ENCODE assay signal across 12 cellular contexts in genomic region chr14:67268456-67269115, GRCh38. TPM values are rescaled to one million over a fixed set of nuclear protein-coding genes. Genes with fewer than 3 reads are reported as not detected.
A peak's percentile ranks its signal among the peaks of the same experiment; 100 is the strongest.
DNase-seq lines count a peak whose midpoint lies in the region; ATAC-seq, FAIRE-seq and TF ChIP-seq lines count a peak whose summit lies in the region.
"Had no signal": no experiment of that assay in that cellular context is flagged by ENCODE, and none has a peak within 500 bp of the region (broad histone marks: within the 10 kb centered on the region; RNA-seq: fewer than 3 reads in every experiment).

No MANE protein-coding gene starts in this region.

- FAIRE-seq in K562 (lab: Jason Lieb, UNC) (peak; percentile 6), H54 (lab: Jason Lieb, UNC) (no peak), D721Med (lab: Jason Lieb, UNC) (no peak)

- TF ChIP-seq POLR2A in K562 (conservative IDR thresholded peaks at IDR 0.05) (no peak), H54 (IDR thresholded peaks at IDR 0.05; ENCODE audit: low read depth, low read length) (no peak)

- no peaks in the 10 kb centered on the region for H3K9me1 ChIP-seq in K562 (ENCODE audit: control insufficient read depth, insufficient read depth, low read length)

- peak overlapping the region; percentile 16 for H3K18ac ChIP-seq in H9 (ENCODE audit: insufficient read length, low read depth, low read length)

- H3K4me2 ChIP-seq in H9 (ENCODE audit: insufficient read depth, insufficient read length, low read length) (peak overlapping the region; percentile 20), K562 (ENCODE audit: insufficient read depth, low read length) (peak overlapping the region; percentile 62)

- H3K27ac ChIP-seq in H9 (ENCODE audit: insufficient read length, low read depth, low read length) (peak overlapping the region; percentile 95), K562 (ENCODE audit: extremely low read depth, low read depth, low read length) (peak overlapping the region; percentile 21; the same call in 1 of the 3 replicates), rectal smooth muscle tissue (ENCODE audit: low read depth, low read length) (peak overlapping the region; percentile 51)

- POLR2A ChIA-PET in K562 (lab: Yijun Ruan, JAX), result interaction anchor here (1.2 kb wide), 1 partner anchor 8 kb away, joined by 5 read pairs; no protein-coding TSS in a partner anchor

- H2BK120ac ChIP-seq in H9 (ENCODE audit: low read depth, low read length, poor library complexity, severe bottlenecking), result no peak overlapping the region

- H3T11ph ChIP-seq in H9 (ENCODE audit: low read length), result peak overlapping the region; percentile 40

- no peak overlapping the region for H2BK15ac ChIP-seq in H9 (ENCODE audit: low read depth, low read length)

- no peaks in the 10 kb centered on the region for H3K79me1 ChIP-seq in H9 (ENCODE audit: insufficient read depth, low read depth, low read length, poor library complexity, severe bottlenecking)

- H3K4me3 Mint-ChIP-seq in H9, result peak overlapping the region; percentile 54 to 69
- H3K4me3 Mint-ChIP-seq in natural killer cell treated with Interleukin-12 subunit alpha and Interleukin-12 subunit beta and Interleukin-15 and Interleukin-18, amount 100 ng/mL, for 72 hours, result no peak overlapping the region
- H3K4me3 Mint-ChIP-seq: activated naive CD8-positive, alpha-beta T cell treated with anti-CD3 and anti-CD28 coated beads, Interleukin-2, amount 50 U/mL, for 24 hours; stimulated activated memory B cell treated with anti-CD40 and anti-IgM and Interleukin-4, amounts not matched to agents 10 μg/mL and 1 μg/mL and 100 μg/mL, for 72 hours had no signal

- H3K4ac ChIP-seq in H9 (ENCODE audit: low read depth, low read length), result no peak overlapping the region; the same call in 1 of the 2 replicates

- peak; percentile 76 for ATAC-seq in K562
- ATAC-seq in natural killer cell treated with Interleukin-12 subunit alpha and Interleukin-12 subunit beta and Interleukin-15 and Interleukin-18, amount 100 ng/mL, for 72 hours, result no peak
- ATAC-seq in HG03442 (IDR thresholded peaks at IDR 0.05; ENCODE audit: unreplicated experiment), result no peak
- ATAC-seq: activated naive CD8-positive, alpha-beta T cell treated with anti-CD3 and anti-CD28 coated beads, Interleukin-2, amount 50 U/mL, for 24 hours; sciatic nerve; stimulated activated memory B cell treated with anti-CD40 and anti-IgM and Interleukin-4, amounts not matched to agents 10 μg/mL and 1 μg/mL and 100 μg/mL, for 72 hours had no signal

- H3K23ac ChIP-seq in H9 (ENCODE audit: insufficient read length, low read depth, low read length), result no peak overlapping the region

- no peak for TF ChIP-seq CTCF in H9 (conservative IDR thresholded peaks at IDR 0.05)
- no peak for TF ChIP-seq CTCF in K562 (IDR thresholded peaks at IDR 0.05 in 2 of 3, conservative IDR thresholded peaks at IDR 0.05 in 1 of 3; ENCODE audit: insufficient read depth in 2 of 3, low read depth in 1 of 3, low read length in 3 of 3)
- TF ChIP-seq CTCF in D721Med (IDR thresholded peaks at IDR 0.05; ENCODE audit: insufficient read depth, missing control alignments), result no peak

- no peak overlapping the region for H2AK5ac ChIP-seq in H9 (ENCODE audit: insufficient read length, low read length)

- intact Hi-C loops in K562 (cut with micrococcal nuclease), result no loop called here

- H3K27ac Mint-ChIP-seq in H9, result peak overlapping the region; percentile 90 to 97 (median 94); a peak in 6 of 7 replicates
- H3K27ac Mint-ChIP-seq in natural killer cell treated with Interleukin-12 subunit alpha and Interleukin-12 subunit beta and Interleukin-15 and Interleukin-18, amount 100 ng/mL, for 72 hours, result no peak overlapping the region
- H3K27ac Mint-ChIP-seq: activated naive CD8-positive, alpha-beta T cell treated with anti-CD3 and anti-CD28 coated beads, Interleukin-2, amount 50 U/mL, for 24 hours; stimulated activated memory B cell treated with anti-CD40 and anti-IgM and Interleukin-4, amounts not matched to agents 10 μg/mL and 1 μg/mL and 100 μg/mL, for 72 hours had no signal

- H3K9ac ChIP-seq in H9 (ENCODE audit: extremely low read depth, insufficient read length, low read length) (no peak overlapping the region), K562 (ENCODE audit: insufficient read depth in 1 of 2, low read depth in 2 of 2, low read length in 2 of 2) (peak overlapping the region in 1 of 2 experiments; percentile 46; a peak in 2 of 4 replicates), rectal smooth muscle tissue (ENCODE audit: low read length) (no peak overlapping the region)

- H4K5ac ChIP-seq in H9 (ENCODE audit: insufficient read length, low read depth, low read length), result no peak overlapping the region

- no peaks in the 10 kb centered on the region for H3K36me3 ChIP-seq in K562 (ENCODE audit: control insufficient read depth, insufficient read depth, low read length)
- H3K36me3 ChIP-seq in rectal smooth muscle tissue (ENCODE audit: control insufficient read depth, insufficient read depth, low read length), result no peaks in the 10 kb centered on the region

- TF ChIP-seq RAD21 in K562 (CRISPR knock-in tag; conservative IDR thresholded peaks at IDR 0.05 in 1 of 2, IDR thresholded peaks at IDR 0.05 in 1 of 2), result no peak

- H3K4me1 ChIP-seq in H9 (ENCODE audit: insufficient read depth, low read length) (peaks cover 6% of the 10 kb centered on the region; the same call in 1 of the 2 replicates), K562 (replicated peaks in 1 of 2; ENCODE audit: control insufficient read depth in 2 of 2, insufficient read depth in 2 of 2, low read length in 2 of 2) (peaks cover 0 to 9% of the 10 kb centered on the region in 2 experiments; a peak in 2 of 5 replicates), rectal smooth muscle tissue (ENCODE audit: control insufficient read depth, insufficient read depth, low read length) (peaks cover 28% of the 10 kb centered on the region)

- H3K56ac ChIP-seq in H9 (ENCODE audit: insufficient read length, low read depth, low read length), result no peak overlapping the region

- peak overlapping the region; percentile 61; the same call in 1 of the 2 replicates for H3K14ac ChIP-seq in H9 (ENCODE audit: insufficient read depth, low read length)

- H2AFZ ChIP-seq in H9 (ENCODE audit: low read length) (no peak overlapping the region), K562 (ENCODE audit: low read depth, low read length) (peak overlapping the region; percentile 37)

- H3K4me3 ChIP-seq in K562, result peak overlapping the region; percentile 10; the same call in 1 of the 2 replicates
- peak overlapping the region; percentile 55 for H3K4me3 ChIP-seq in rectal smooth muscle tissue (ENCODE audit: low read length)

- H3K79me2 ChIP-seq in H9 (ENCODE audit: insufficient read depth, low read length) (no peaks in the 10 kb centered on the region), K562 (ENCODE audit: control insufficient read depth, insufficient read depth, low read length) (peaks cover 9% of the 10 kb centered on the region; the same call in 2 of the 3 replicates)

- H3K27me3 Mint-ChIP-seq in H9 (ENCODE audit: low read depth), result no peaks in the 10 kb centered on the region
- no peaks in the 10 kb centered on the region for H3K27me3 Mint-ChIP-seq in natural killer cell treated with Interleukin-12 subunit alpha and Interleukin-12 subunit beta and Interleukin-15 and Interleukin-18, amount 100 ng/mL, for 72 hours
- H3K27me3 Mint-ChIP-seq: activated naive CD8-positive, alpha-beta T cell treated with anti-CD3 and anti-CD28 coated beads, Interleukin-2, amount 50 U/mL, for 24 hours; stimulated activated memory B cell treated with anti-CD40 and anti-IgM and Interleukin-4, amounts not matched to agents 10 μg/mL and 1 μg/mL and 100 μg/mL, for 72 hours had no signal

- in situ Hi-C loops in K562 (cut with MboI), result no loop called here

- BruUV-seq in K562 (replicated peaks; lab: Mats Ljungman, UMichigan), result no TSS peak

- H3K4me1 Mint-ChIP-seq in H9, result peaks cover 34 to 35% of the 10 kb centered on the region in 2 experiments
- peaks cover 0 to 7% of the 10 kb centered on the region in 2 donors for H3K4me1 Mint-ChIP-seq in natural killer cell treated with Interleukin-12 subunit alpha and Interleukin-12 subunit beta and Interleukin-15 and Interleukin-18, amount 100 ng/mL, for 72 hours (ENCODE audit: low read depth in 2 of 2)

- DNase-seq in H9, result peak; percentile 93
- peak in 2 of 4 experiments; percentile 8 to 36 for DNase-seq in K562 (ENCODE audit: extremely low read depth in 1 of 4, low spot score in 3 of 4)
- DNase-seq in iPS DF 4.7 (ENCODE audit: extremely low read depth, low spot score), result peak; percentile 72
- DNase-seq in natural killer cell treated with Interleukin-12 subunit alpha and Interleukin-12 subunit beta and Interleukin-15 and Interleukin-18, amount 100 ng/mL, for 72 hours (ENCODE audit: low spot score), result no peak
- DNase-seq in H54 (ENCODE audit: insufficient read length, low spot score), result no peak
- no peak for DNase-seq in D721Med (ENCODE audit: insufficient read length, low spot score)
- DNase-seq: activated CD4-positive, CD25-positive, alpha-beta regulatory T cell treated with anti-CD3 and anti-CD28 coated beads, Interleukin-2, amount 50 U/mL, for 72 hours; activated naive CD8-positive, alpha-beta T cell treated with anti-CD3 and anti-CD28 coated beads, Interleukin-2, amount 50 U/mL, for 24 hours had no signal

- no peak overlapping the region for H2BK12ac ChIP-seq in H9 (ENCODE audit: insufficient read length, low read depth, low read length)

- peaks cover 6 to 15% (median 9%) of the 10 kb centered on the region in 3 experiments for H3K36me3 Mint-ChIP-seq in H9 (ENCODE audit: insufficient read depth in 1 of 3, low read depth in 3 of 3)
- H3K36me3 Mint-ChIP-seq in natural killer cell treated with Interleukin-12 subunit alpha and Interleukin-12 subunit beta and Interleukin-15 and Interleukin-18, amount 100 ng/mL, for 72 hours, result no peaks in the 10 kb centered on the region

- H4K20me1 ChIP-seq in H9 (ENCODE audit: control insufficient read depth, insufficient read depth, insufficient read length) (no peaks in the 10 kb centered on the region), K562 (replicated peaks; ENCODE audit: control insufficient read depth, insufficient read depth, low read length) (no peaks in the 10 kb centered on the region)

- H3K27me3 ChIP-seq in H9 (ENCODE audit: insufficient read depth, low read length) (no peaks in the 10 kb centered on the region), K562 (ENCODE audit: control insufficient read depth in 2 of 2, insufficient read depth in 2 of 2, low read length in 2 of 2) (no peaks in the 10 kb centered on the region), rectal smooth muscle tissue (ENCODE audit: control insufficient read depth, insufficient read depth, low read length) (no peaks in the 10 kb centered on the region)

- H3K23me2 ChIP-seq in H9 (ENCODE audit: insufficient read length, low read depth, low read length, poor library complexity, severe bottlenecking), result no peaks in the 10 kb centered on the region

- no peak overlapping the region for H4K8ac ChIP-seq in H9 (replicated peaks; ENCODE audit: insufficient read length, low read depth, low read length)

- H3K9me3 ChIP-seq in H9 (ENCODE audit: control insufficient read depth, low read depth, low read length), result no peaks in the 10 kb centered on the region
- no peaks in the 10 kb centered on the region for H3K9me3 ChIP-seq in K562 (replicated peaks; ENCODE audit: control insufficient read depth, insufficient read depth, low read depth, low read length)

- peaks cover 0 to under 1% of the 10 kb centered on the region in 2 experiments; a peak in 2 of 5 replicates for H3K9me3 Mint-ChIP-seq in H9
- H3K9me3 Mint-ChIP-seq in natural killer cell treated with Interleukin-12 subunit alpha and Interleukin-12 subunit beta and Interleukin-15 and Interleukin-18, amount 100 ng/mL, for 72 hours, result no peaks in the 10 kb centered on the region
- H3K9me3 Mint-ChIP-seq: activated naive CD8-positive, alpha-beta T cell treated with anti-CD3 and anti-CD28 coated beads, Interleukin-2, amount 50 U/mL, for 24 hours; stimulated activated memory B cell treated with anti-CD40 and anti-IgM and Interleukin-4, amounts not matched to agents 10 μg/mL and 1 μg/mL and 100 μg/mL, for 72 hours had no signal

- H2BK20ac ChIP-seq in H9 (ENCODE audit: low read depth, low read length, poor library complexity, severe bottlenecking), result no peak overlapping the region

- CTCF ChIA-PET in K562 (lab: Yijun Ruan, JAX; ENCODE audit: low intra/inter-chr PET ratio), result no interaction called here

- no peak overlapping the region for H4K91ac ChIP-seq in H9 (ENCODE audit: insufficient read length, low read depth, low read length)

- no CpG with 5 or more reads among the region's 10 CpGs for WGBS in H9 (ENCODE audit: extremely low coverage, insufficient read length, low lambda C conversion rate)
- WGBS in K562 (ENCODE audit: insufficient coverage, low coverage, missing lambda C conversion rate), result 13% methylated on average over 10 of the region's 10 CpGs

- TF ChIP-seq EP300 in K562 (IDR thresholded peaks at IDR 0.05; ENCODE audit: low read length), result no peak

- no peak overlapping the region for H2BK5ac ChIP-seq in H9 (ENCODE audit: insufficient read length, low read length)

RNA-seq across cellular contexts. Expression of gene PALS1, which starts 27.4 kb away (rescaled TPM):
- 17.3 and 18.0 TPM in 2 replicates for total RNA-seq in H9 (2021)
- total RNA-seq in K562 (2011; cell fraction: chromatin; rRNA removed; ENCODE audit: low replicate concordance), result 8.2 and 27.6 TPM in 2 replicates
- total RNA-seq in K562 (2011; cell fraction: nucleolus; rRNA removed), result 7.5 and 7.9 TPM in 2 replicates
- total RNA-seq in K562 (2011; cell fraction: nucleoplasm; rRNA removed), result 13.1 and 17.5 TPM in 2 replicates
- 5.3 and 6.4 TPM in 2 replicates for total RNA-seq in K562 (2014; rRNA removed)
- 7.2 and 8.6 TPM in 2 replicates for total RNA-seq in K562 (2014; rRNA removed; fragmentation: Illumina TruSeq; extraction: Trizol)
- 8.3 and 8.9 TPM in 2 replicates for total RNA-seq in K562 (2015; rRNA removed; fragmentation: Illumina TruSeq; extraction: Trizol)
- 8.3 and 9.9 TPM in 2 replicates for total RNA-seq in K562 (2021)
- polyA plus RNA-seq in K562 (2011; rRNA removed), result 7.3 and 8.6 TPM in 2 replicates
- polyA plus RNA-seq in K562 (2011; cell fraction: cytosol; rRNA removed), result 1.2 and 3.9 TPM in 2 replicates
- 2.7 and 4.2 TPM in 2 replicates for polyA plus RNA-seq in K562 (2011; cell fraction: nucleus; rRNA removed)
- polyA plus RNA-seq in K562 (2012), result 7.3 and 8.2 TPM in 2 replicates
- 7.6 and 9.0 TPM in 2 replicates for polyA plus RNA-seq in K562 (2014; fragmentation: Illumina TruSeq; extraction: Trizol)
- polyA plus RNA-seq in K562 (2014; fragmentation: Nextera tagmentation; extraction: Ambion mirVana), result 1 to 10 TPM; 4.1 to 4.4 TPM
- 4.1 and 6.3 TPM in 2 replicates for polyA plus RNA-seq in K562 (2014; rRNA removed)
- polyA minus RNA-seq in K562 (2011; rRNA and poly(A)+ RNA removed), result 17.4 and 21.9 TPM in 2 replicates
- 7.0 TPM in 2 replicates for polyA minus RNA-seq in K562 (2011; cell fraction: cytosol; rRNA and poly(A)+ RNA removed)
- polyA minus RNA-seq in K562 (2011; cell fraction: nucleus; rRNA and poly(A)+ RNA removed), result 5.7 and 9.6 TPM in 2 replicates
- total RNA-seq in natural killer cell treated with Interleukin-12 subunit alpha and Interleukin-12 subunit beta and Interleukin-15 and Interleukin-18, amount 100 ng/mL, for 72 hours, result 10 to 100 TPM in 1 of 2 donors, 1 to 10 TPM in 1; 6.4 to 10.8 TPM

Comparison
In these comparisons a context has a peak if more than half of its experiments do, and no peak if none do; other contexts are left out.
1. DNase-seq: peak in H9 (single experiment) and iPS DF 4.7 (single experiment); none in natural killer cell treated with Interleukin-12 subunit alpha and Interleukin-12 subunit beta and Interleukin-15 and Interleukin-18, amount 100 ng/mL, for 72 hours (single experiment), H54 (single experiment) and D721Med (single experiment).
2. H3K27ac ChIP-seq: peak in every context shown above with its lines; median percentile 95 in H9; 51 in rectal smooth muscle tissue; 21 in K562.
3. H3K27ac Mint-ChIP-seq: peak in H9 (3 of 3); none in natural killer cell treated with Interleukin-12 subunit alpha and Interleukin-12 subunit beta and Interleukin-15 and Interleukin-18, amount 100 ng/mL, for 72 hours (0 of 2).